Comparison of ENCODE assay signal across 17 cellular contexts in the genomic region with DNA sequence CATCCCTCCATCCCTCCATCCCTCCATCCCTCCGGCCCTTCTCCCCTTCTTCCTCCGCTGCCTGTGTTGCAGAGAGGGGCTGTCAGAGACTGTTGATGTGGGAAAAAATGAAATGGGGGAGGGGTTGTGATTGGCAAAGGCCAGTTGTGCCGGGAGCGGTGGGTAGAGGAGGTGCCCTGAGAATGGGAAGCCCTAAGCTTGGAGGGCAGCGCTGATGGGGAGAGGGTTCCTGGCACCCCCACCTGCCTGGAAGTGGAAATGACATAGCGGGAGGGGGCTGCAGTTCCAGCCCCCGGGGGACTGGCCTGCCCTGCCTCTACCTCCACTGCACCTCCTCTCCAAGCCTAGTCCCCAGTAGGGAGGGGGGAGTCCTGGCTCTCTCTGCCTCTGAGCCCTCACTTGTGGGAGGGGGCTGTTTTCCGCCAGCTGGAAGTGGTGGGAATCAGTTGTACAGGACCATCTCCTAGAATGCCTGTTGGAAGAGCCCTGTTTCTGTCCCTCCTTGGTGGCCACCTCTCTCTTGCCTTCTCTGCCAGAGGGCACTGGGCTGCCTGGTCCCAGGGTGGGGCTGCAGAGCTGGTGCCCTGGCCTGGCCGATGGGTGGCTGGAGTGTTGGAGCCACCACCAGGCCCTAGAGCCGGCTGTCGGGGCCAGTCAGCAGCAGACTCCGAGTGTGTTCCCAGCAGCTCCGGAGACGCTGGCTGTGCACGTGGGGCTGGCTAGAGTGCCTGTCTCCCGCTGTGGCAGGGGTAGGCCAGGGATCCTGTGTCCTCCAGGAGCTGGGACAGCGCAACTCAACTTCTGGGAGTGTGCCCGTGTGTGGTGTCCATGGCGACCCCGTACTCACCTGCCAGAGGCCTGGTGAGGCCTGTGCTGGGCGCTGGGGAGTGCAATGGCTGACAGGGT. TPM values are rescaled to one million over a fixed set of nuclear protein-coding genes. Genes with fewer than 3 reads are reported as not detected.
A peak's percentile ranks its signal among the peaks of the same experiment; 100 is the strongest.
DNase-seq lines count a peak whose midpoint lies in the region; ATAC-seq and TF ChIP-seq lines count a peak whose summit lies in the region.
"Had no signal": no experiment of that assay in that cellular context is flagged by ENCODE, and none has a peak within 500 bp of the region (broad histone marks: within the 10 kb centered on the region; RNA-seq: fewer than 3 reads in every experiment).

No MANE protein-coding gene starts in this region.

- H3K27ac Mint-ChIP-seq in activated T-cell treated with anti-CD3 and anti-CD28 coated beads, Interleukin-2, amount 50 U/mL, for 24 hours, result no peak overlapping the region
- no peak overlapping the region for H3K27ac Mint-ChIP-seq in progenitor cell of endocrine pancreas
- H3K27ac Mint-ChIP-seq in stimulated activated memory B cell treated with anti-CD40 and anti-IgM and Interleukin-4, amounts not matched to agents 10 μg/mL and 1 μg/mL and 100 μg/mL, for 72 hours, result no peak overlapping the region

- TF ChIP-seq CTCF in progenitor cell of endocrine pancreas (IDR thresholded peaks at IDR 0.05; ENCODE audit: unreplicated experiment), result no peak

- peak overlapping the region; percentile 26 for H3K4me3 Mint-ChIP-seq in activated T-cell treated with anti-CD3 and anti-CD28 coated beads, Interleukin-2, amount 50 U/mL, for 24 hours
- H3K4me3 Mint-ChIP-seq in activated T-cell treated with anti-CD3 and anti-CD28 coated beads, Interleukin-2, amount 50 U/mL, for 4 hours, result no peak overlapping the region
- peak overlapping the region; percentile 30 for H3K4me3 Mint-ChIP-seq in progenitor cell of endocrine pancreas (ENCODE audit: low read depth)
- H3K4me3 Mint-ChIP-seq in stimulated activated memory B cell treated with anti-CD40 and anti-IgM and Interleukin-4, amounts not matched to agents 10 μg/mL and 1 μg/mL and 100 μg/mL, for 72 hours, result no peak overlapping the region

- peaks cover 82% of the 10 kb centered on the region for H3K27me3 Mint-ChIP-seq in activated T-cell treated with anti-CD3 and anti-CD28 coated beads, Interleukin-2, amount 50 U/mL, for 24 hours
- H3K27me3 Mint-ChIP-seq in activated T-cell treated with anti-CD3 and anti-CD28 coated beads, Interleukin-2, amount 50 U/mL, for 4 hours (ENCODE audit: low read depth), result peaks cover 69% of the 10 kb centered on the region
- peaks cover 83% of the 10 kb centered on the region for H3K27me3 Mint-ChIP-seq in progenitor cell of endocrine pancreas
- peaks cover 86% of the 10 kb centered on the region for H3K27me3 Mint-ChIP-seq in stimulated activated memory B cell treated with anti-CD40 and anti-IgM and Interleukin-4, amounts not matched to agents 10 μg/mL and 1 μg/mL and 100 μg/mL, for 72 hours

- no peaks in the 10 kb centered on the region for H3K36me3 Mint-ChIP-seq in activated T-cell treated with anti-CD3 and anti-CD28 coated beads, Interleukin-2, amount 50 U/mL, for 24 hours (ENCODE audit: low read depth)
- no peaks in the 10 kb centered on the region for H3K36me3 Mint-ChIP-seq in activated T-cell treated with anti-CD3 and anti-CD28 coated beads, Interleukin-2, amount 50 U/mL, for 4 hours (ENCODE audit: insufficient read depth)
- H3K36me3 Mint-ChIP-seq in progenitor cell of endocrine pancreas (ENCODE audit: insufficient read depth), result no peaks in the 10 kb centered on the region
- H3K36me3 Mint-ChIP-seq in stimulated activated memory B cell treated with anti-CD40 and anti-IgM and Interleukin-4, amounts not matched to agents 10 μg/mL and 1 μg/mL and 100 μg/mL, for 72 hours, result no peaks in the 10 kb centered on the region

- peak overlapping the region; percentile 70 for H3K27ac ChIP-seq in caudate nucleus (ENCODE audit: low read depth, low read length)
- H3K27ac ChIP-seq: transverse colon had no signal

- H3K4me1 Mint-ChIP-seq in activated T-cell treated with anti-CD3 and anti-CD28 coated beads, Interleukin-2, amount 50 U/mL, for 24 hours (ENCODE audit: low read depth), result peaks cover 4% of the 10 kb centered on the region
- peaks cover 4% of the 10 kb centered on the region for H3K4me1 Mint-ChIP-seq in activated T-cell treated with anti-CD3 and anti-CD28 coated beads, Interleukin-2, amount 50 U/mL, for 4 hours (ENCODE audit: low read depth)
- peaks cover 2% of the 10 kb centered on the region for H3K4me1 Mint-ChIP-seq in progenitor cell of endocrine pancreas (ENCODE audit: low read depth)
- H3K4me1 Mint-ChIP-seq in stimulated activated memory B cell treated with anti-CD40 and anti-IgM and Interleukin-4, amounts not matched to agents 10 μg/mL and 1 μg/mL and 100 μg/mL, for 72 hours, result peaks cover 4% of the 10 kb centered on the region

- H3K9me3 Mint-ChIP-seq in activated T-cell treated with anti-CD3 and anti-CD28 coated beads, Interleukin-2, amount 50 U/mL, for 24 hours, result no peaks in the 10 kb centered on the region
- no peaks in the 10 kb centered on the region for H3K9me3 Mint-ChIP-seq in activated T-cell treated with anti-CD3 and anti-CD28 coated beads, Interleukin-2, amount 50 U/mL, for 4 hours
- H3K9me3 Mint-ChIP-seq in progenitor cell of endocrine pancreas (ENCODE audit: low read depth), result no peaks in the 10 kb centered on the region
- H3K9me3 Mint-ChIP-seq in stimulated activated memory B cell treated with anti-CD40 and anti-IgM and Interleukin-4, amounts not matched to agents 10 μg/mL and 1 μg/mL and 100 μg/mL, for 72 hours, result no peaks in the 10 kb centered on the region

- ATAC-seq in activated T-cell treated with anti-CD3 and anti-CD28 coated beads, Interleukin-2, amount 50 U/mL, for 4 hours, result no peak
- ATAC-seq in stimulated activated memory B cell treated with anti-CD40 and anti-IgM and Interleukin-4, amounts not matched to agents 10 μg/mL and 1 μg/mL and 100 μg/mL, for 72 hours, result no peak

- no peak for DNase-seq in activated T-cell treated with anti-CD3 and anti-CD28 coated beads, Interleukin-2, amount 50 U/mL, for 24 hours
- DNase-seq in activated T-cell treated with anti-CD3 and anti-CD28 coated beads, Interleukin-2, amount 50 U/mL, for 4 hours, result no peak
- DNase-seq in caudate nucleus (lab: John Stamatoyannopoulos, UW), result peak in 17 of 61 donors; percentile 7 to 69 (median 36)
- DNase-seq in islet precursor cell, result peak; percentile 56
- DNase-seq in progenitor cell of endocrine pancreas (ENCODE audit: low spot score, unreplicated experiment), result no peak
- DNase-seq in NCI-H2227 (lab: John Stamatoyannopoulos, UW; ENCODE audit: unreplicated experiment), result no peak
- DNase-seq in iPS-NIHi7 (ENCODE audit: extremely low spot score), result no peak
- DNase-seq: ACHN; activated CD4-positive, alpha-beta T cell treated with anti-CD3 and anti-CD28 coated beads, Interleukin-2, amount 50 U/mL, for 4 hours; activated effector memory CD4-positive, alpha-beta T cell treated with Interleukin-2 at 50 U/mL for 16 hours; Calu3; mammary epithelial cell; NCI-H1092; NCI-H345; T-helper 2 cell; transverse colon had no signal

RNA-seq across cellular contexts. Expression of a gene that starts 1.5 kb away (rescaled TPM):
- 10 to 100 TPM; 11.6 to 18.4 (median 12.3) TPM for total RNA-seq in activated T-cell treated with anti-CD3 and anti-CD28 coated beads, Interleukin-2, amount 50 U/mL, for 4 hours
- total RNA-seq in progenitor cell of endocrine pancreas, result 101 and 109 TPM in 2 replicates

Comparison
In these comparisons a context has a peak if more than half of its experiments do, and no peak if none do; other contexts are left out.
1. H3K4me3 Mint-ChIP-seq: peak in activated T-cell treated with anti-CD3 and anti-CD28 coated beads, Interleukin-2, amount 50 U/mL, for 24 hours (single experiment) and progenitor cell of endocrine pancreas (single experiment); none in activated T-cell treated with anti-CD3 and anti-CD28 coated beads, Interleukin-2, amount 50 U/mL, for 4 hours (single experiment) and stimulated activated memory B cell treated with anti-CD40 and anti-IgM and Interleukin-4, amounts not matched to agents 10 μg/mL and 1 μg/mL and 100 μg/mL, for 72 hours (single experiment).